ENCODE assay signal across 8 cellular contexts in genomic region chr15:60005352-60006202, GRCh38. TPM values are rescaled to one million over a fixed set of nuclear protein-coding genes. Genes with fewer than 3 reads are reported as not detected.
DNase-seq lines count a peak whose midpoint lies in the region; ATAC-seq and TF ChIP-seq lines count a peak whose summit lies in the region.

No MANE protein-coding gene starts in this region.

- peak overlapping the region; percentile 91 for H3K4me3 Mint-ChIP-seq in activated naive CD4-positive, alpha-beta T cell treated with anti-CD3 and anti-CD28 coated beads, Interleukin-2, amount 50 U/mL, for 24 hours
- H3K4me3 Mint-ChIP-seq in activated CD4-positive, alpha-beta memory T cell treated with anti-CD3 and anti-CD28 coated beads for 36 hours: peak overlapping the region; percentile 84

- DNase-seq in activated naive CD4-positive, alpha-beta T cell (lab: John Stamatoyannopoulos, UW): no peak
- DNase-seq in activated CD4-positive, alpha-beta memory T cell treated with anti-CD3 and anti-CD28 coated beads for 36 hours: peak; percentile 33
- DNase-seq in testis (no peak), NCI-H524 treated with DMSO at 0.1 percent for 48 hours (lab: John Stamatoyannopoulos, UW) (no peak)

- no peak for ATAC-seq in GM18909 (IDR thresholded peaks at IDR 0.05; ENCODE audit: poor library complexity, unreplicated experiment)
- no peak for ATAC-seq in GM21390 (IDR thresholded peaks at IDR 0.05; ENCODE audit: unreplicated experiment)

- H3K9me3 Mint-ChIP-seq in activated naive CD4-positive, alpha-beta T cell treated with anti-CD3 and anti-CD28 coated beads, Interleukin-2, amount 50 U/mL, for 24 hours: peaks cover 16% of the 10 kb centered on the region
- H3K9me3 Mint-ChIP-seq in activated CD4-positive, alpha-beta memory T cell treated with anti-CD3 and anti-CD28 coated beads for 36 hours: peaks cover 3% of the 10 kb centered on the region

- H3K9me3 ChIP-seq in iPS-18c (ENCODE audit: control insufficient read depth, insufficient read depth, low read length) (no peaks in the 10 kb centered on the region), testis (no peaks in the 10 kb centered on the region)

- H3K4me1 ChIP-seq in testis: peaks cover 22% of the 10 kb centered on the region

- H3K27me3 Mint-ChIP-seq in activated naive CD4-positive, alpha-beta T cell treated with anti-CD3 and anti-CD28 coated beads, Interleukin-2, amount 50 U/mL, for 24 hours: peaks cover 75% of the 10 kb centered on the region
- H3K27me3 Mint-ChIP-seq in activated CD4-positive, alpha-beta memory T cell treated with anti-CD3 and anti-CD28 coated beads for 36 hours: peaks cover 85% of the 10 kb centered on the region

- intact Hi-C loops in activated CD4-positive, alpha-beta memory T cell treated with anti-CD3 and anti-CD28 coated beads for 36 hours (cut with micrococcal nuclease): loop anchor here (1.0 to 5.0 kb wide), 3 partner anchors 37 to 122 kb away; no protein-coding TSS in a partner anchor
- intact Hi-C loops in testis (cut with DNase I; ENCODE audit: low total_unique reads): no loop called here

- CTCF ChIA-PET in activated CD4-positive, alpha-beta memory T cell treated with anti-CD3 and anti-CD28 coated beads for 36 hours (lab: Charles Lee): interaction anchor here (1.1 to 4.4 kb wide), 7 partner anchors 11 to 175 kb away, joined by 3 to 34 read pairs (median 5); no protein-coding TSS in a partner anchor

- H3K4me3 ChIP-seq in iPS-18c (ENCODE audit: insufficient read depth, low read depth, low read length) (peak overlapping the region; percentile 70), testis (peak overlapping the region; percentile 42)

- 3 to 4% methylated on average over 32 to 65 of the region's 77 CpGs for WGBS in testis, 2 donors

- H3K27ac Mint-ChIP-seq in activated naive CD4-positive, alpha-beta T cell treated with anti-CD3 and anti-CD28 coated beads, Interleukin-2, amount 50 U/mL, for 24 hours: peak overlapping the region; percentile 69
- peak overlapping the region; percentile 77 for H3K27ac Mint-ChIP-seq in activated CD4-positive, alpha-beta memory T cell treated with anti-CD3 and anti-CD28 coated beads for 36 hours

- peaks cover 9% of the 10 kb centered on the region for H3K36me3 Mint-ChIP-seq in activated naive CD4-positive, alpha-beta T cell treated with anti-CD3 and anti-CD28 coated beads, Interleukin-2, amount 50 U/mL, for 24 hours
- H3K36me3 Mint-ChIP-seq in activated CD4-positive, alpha-beta memory T cell treated with anti-CD3 and anti-CD28 coated beads for 36 hours: peaks cover 16% of the 10 kb centered on the region

- POLR2A ChIA-PET in activated CD4-positive, alpha-beta memory T cell treated with anti-CD3 and anti-CD28 coated beads for 36 hours (lab: Charles Lee): interaction anchor here (1.2 kb wide), 1 partner anchor 39 kb away, joined by 3 read pairs; no protein-coding TSS in a partner anchor

- TF ChIP-seq CTCF in testis (IDR thresholded peaks at IDR 0.05): no peak

- H3K4me1 Mint-ChIP-seq in activated naive CD4-positive, alpha-beta T cell treated with anti-CD3 and anti-CD28 coated beads, Interleukin-2, amount 50 U/mL, for 24 hours: peaks cover 34% of the 10 kb centered on the region
- H3K4me1 Mint-ChIP-seq in activated CD4-positive, alpha-beta memory T cell treated with anti-CD3 and anti-CD28 coated beads for 36 hours (ENCODE audit: low read depth): peaks cover 48% of the 10 kb centered on the region

- no peak overlapping the region for H3K27ac ChIP-seq in testis

- peaks cover 4% of the 10 kb centered on the region for H3K27me3 ChIP-seq in testis

- no peak for TF ChIP-seq POLR2A in testis (IDR thresholded peaks at IDR 0.05)

- H3K36me3 ChIP-seq in testis (ENCODE audit: low read depth, missing control alignments): no peaks in the 10 kb centered on the region

RNA-seq across cellular contexts. Expression of gene FOXB1, which starts 1.5 kb away (rescaled TPM):
- total RNA-seq in activated CD4-positive, alpha-beta memory T cell treated with anti-CD3 and anti-CD28 coated beads for 36 hours: 1 to 10 TPM; 1.5 to 2.0 TPM
- total RNA-seq in testis: 1 to 10 TPM in 1 of 2 donors, under 1 TPM in 1; 0.56 to 1.5 TPM
- 7.4 TPM for polyA plus RNA-seq in testis (ENCODE audit: insufficient read depth, low read depth, low replicate concordance)
